9 cellular contexts compared by ENCODE assay signal in genomic region chr6:123802351-123802696, GRCh38. TPM values are rescaled to one million over a fixed set of nuclear protein-coding genes. Genes with fewer than 3 reads are reported as not detected.
DNase-seq lines count a peak whose midpoint lies in the region; ATAC-seq, FAIRE-seq and TF ChIP-seq lines count a peak whose summit lies in the region.
"Had no signal": no experiment of that assay in that cellular context is flagged by ENCODE, and none has a peak within 500 bp of the region (broad histone marks: within the 10 kb centered on the region; RNA-seq: fewer than 3 reads in every experiment).

No MANE protein-coding gene starts in this region.

- H3K27ac Mint-ChIP-seq in stimulated activated naive CD8-positive, alpha-beta T cell treated with anti-CD3 and anti-CD28 coated beads, Interleukin-15, amount 100 ng/mL, for 72 hours, result no peak overlapping the region

- peaks cover 0 to 2% of the 10 kb centered on the region in 2 donors for H3K9me3 Mint-ChIP-seq in stimulated activated naive CD8-positive, alpha-beta T cell treated with anti-CD3 and anti-CD28 coated beads, Interleukin-15, amount 100 ng/mL, for 72 hours

- H3K4me1 Mint-ChIP-seq in stimulated activated naive CD8-positive, alpha-beta T cell treated with anti-CD3 and anti-CD28 coated beads, Interleukin-15, amount 100 ng/mL, for 72 hours, result peaks cover 14% of the 10 kb centered on the region

- H3K4me3 ChIP-seq in bronchial epithelial cell (ENCODE audit: low read depth, low read length), result no peak overlapping the region

- no peak for FAIRE-seq in bronchial epithelial cell (lab: Jason Lieb, UNC)
- FAIRE-seq: HTR-8/SVneo had no signal

- H3K4me3 Mint-ChIP-seq in stimulated activated naive CD8-positive, alpha-beta T cell treated with anti-CD3 and anti-CD28 coated beads, Interleukin-15, amount 100 ng/mL, for 72 hours, result no peak overlapping the region

- ATAC-seq in GM19455 (IDR thresholded peaks at IDR 0.05; ENCODE audit: unreplicated experiment), result peak; percentile 23
- ATAC-seq in HG03095 (IDR thresholded peaks at IDR 0.05; ENCODE audit: unreplicated experiment), result peak; percentile 3
- ATAC-seq in stimulated activated naive CD8-positive, alpha-beta T cell treated with anti-CD3 and anti-CD28 coated beads, Interleukin-15, amount 100 ng/mL, for 72 hours, result peak; percentile 27

- DNase-seq in bronchial epithelial cell (ENCODE audit: low read depth) (peak; percentile 31), cerebellar nuclear complex (lab: John Stamatoyannopoulos, UW) (no peak), NCI-H1930 (lab: John Stamatoyannopoulos, UW) (no peak)
- DNase-seq in stimulated activated naive CD8-positive, alpha-beta T cell treated with anti-CD3 and anti-CD28 coated beads, Interleukin-15, amount 100 ng/mL, for 72 hours, result no peak
- DNase-seq in stimulated activated CD4-positive, alpha-beta T cell treated with anti-CD3 and anti-CD28 coated beads, Interleukin-1b, Interleukin-23, amount 100 ng/mL, for 48 hours, result no peak

- TF ChIP-seq CTCF in bronchial epithelial cell (IDR thresholded peaks at IDR 0.05; ENCODE audit: insufficient read depth, low read length, severe bottlenecking), result no peak

- H3K27me3 Mint-ChIP-seq in stimulated activated naive CD8-positive, alpha-beta T cell treated with anti-CD3 and anti-CD28 coated beads, Interleukin-15, amount 100 ng/mL, for 72 hours, result peaks cover 43% of the 10 kb centered on the region

- H3K36me3 ChIP-seq in bronchial epithelial cell (ENCODE audit: control insufficient read depth, insufficient read depth, low read length), result no peaks in the 10 kb centered on the region

- H3K27me3 ChIP-seq in bronchial epithelial cell (ENCODE audit: control insufficient read depth, insufficient read depth, low read length), result peaks cover 10% of the 10 kb centered on the region

RNA-seq across cellular contexts. Expression of gene NKAIN2, which starts 1.3 kb away (rescaled TPM):
- under 0.01 TPM in 1 of 2 replicates, not detected in the other for total RNA-seq in bronchial epithelial cell
- total RNA-seq: activated CD8-positive, alpha-beta memory T cell treated with anti-CD3 and anti-CD28 coated beads for 36 hours had no signal
